In genomic region chr22:39245130-39246039, GRCh38 we compare ENCODE assay signal across 11 cellular contexts. TPM values are rescaled to one million over a fixed set of nuclear protein-coding genes. Genes with fewer than 3 reads are reported as not detected.
DNase-seq lines count a peak whose midpoint lies in the region; ATAC-seq and TF ChIP-seq lines count a peak whose summit lies in the region.
"Had no signal": no experiment of that assay in that cellular context is flagged by ENCODE, and none has a peak within 500 bp of the region (broad histone marks: within the 10 kb centered on the region; RNA-seq: fewer than 3 reads in every experiment).

No MANE protein-coding gene starts in this region.

- H3K36me3 ChIP-seq in ectodermal cell (ENCODE audit: control insufficient read depth, insufficient read depth, low read length), result no peaks in the 10 kb centered on the region

- H3K4me3 ChIP-seq in ectodermal cell (ENCODE audit: insufficient read depth, low read depth, low read length), result peak overlapping the region; percentile 34

- H3K4me3 Mint-ChIP-seq in stimulated activated naive CD8-positive, alpha-beta T cell treated with anti-CD3 and anti-CD28 coated beads, Interleukin-15, Interleukin-2, amounts not matched to agents 100 ng/mL and 50 ng/mL, for 24 hours, result peak overlapping the region; percentile 48
- peak overlapping the region in 1 of 2 donors; percentile 31 for H3K4me3 Mint-ChIP-seq in stimulated activated naive CD8-positive, alpha-beta T cell treated with anti-CD3 and anti-CD28 coated beads, Interleukin-15, amount 100 ng/mL, for 72 hours
- H3K4me3 Mint-ChIP-seq in neural crest cell, result peak overlapping the region; percentile 68

- peaks cover 31% of the 10 kb centered on the region for H3K4me1 ChIP-seq in ectodermal cell (ENCODE audit: control insufficient read depth, insufficient read depth, low read length)

- peaks cover 33% of the 10 kb centered on the region for H3K4me1 Mint-ChIP-seq in stimulated activated naive CD8-positive, alpha-beta T cell treated with anti-CD3 and anti-CD28 coated beads, Interleukin-15, Interleukin-2, amounts not matched to agents 100 ng/mL and 50 ng/mL, for 24 hours (ENCODE audit: low read depth)
- H3K4me1 Mint-ChIP-seq in stimulated activated naive CD8-positive, alpha-beta T cell treated with anti-CD3 and anti-CD28 coated beads, Interleukin-15, amount 100 ng/mL, for 72 hours, result peaks cover 51% of the 10 kb centered on the region
- H3K4me1 Mint-ChIP-seq in neural crest cell, result peaks cover 19% of the 10 kb centered on the region

- H3K27ac Mint-ChIP-seq in stimulated activated naive CD8-positive, alpha-beta T cell treated with anti-CD3 and anti-CD28 coated beads, Interleukin-15, Interleukin-2, amounts not matched to agents 100 ng/mL and 50 ng/mL, for 24 hours, result no peak overlapping the region
- H3K27ac Mint-ChIP-seq in stimulated activated naive CD8-positive, alpha-beta T cell treated with anti-CD3 and anti-CD28 coated beads, Interleukin-15, amount 100 ng/mL, for 72 hours, result no peak overlapping the region
- H3K27ac Mint-ChIP-seq in neural crest cell (ENCODE audit: unreplicated experiment), result no peak overlapping the region

- peaks cover 75% of the 10 kb centered on the region for H3K27me3 ChIP-seq in ectodermal cell (ENCODE audit: control insufficient read depth, insufficient read depth, low read length, poor library complexity, severe bottlenecking)

- no peak for ATAC-seq in stimulated activated naive CD8-positive, alpha-beta T cell treated with anti-CD3 and anti-CD28 coated beads, Interleukin-15, amount 100 ng/mL, for 72 hours
- ATAC-seq in HG02840 (IDR thresholded peaks at IDR 0.05; ENCODE audit: low FRiP score, unreplicated experiment) (no peak), HG02970 (IDR thresholded peaks at IDR 0.05; ENCODE audit: low FRiP score, unreplicated experiment) (no peak)

- WGBS in ectodermal cell, 2 experiments, result 57 to 58% methylated on average over 22 of the region's 22 CpGs

- no peaks in the 10 kb centered on the region for H3K9me3 Mint-ChIP-seq in stimulated activated naive CD8-positive, alpha-beta T cell treated with anti-CD3 and anti-CD28 coated beads, Interleukin-15, Interleukin-2, amounts not matched to agents 100 ng/mL and 50 ng/mL, for 24 hours
- H3K9me3 Mint-ChIP-seq in stimulated activated naive CD8-positive, alpha-beta T cell treated with anti-CD3 and anti-CD28 coated beads, Interleukin-15, amount 100 ng/mL, for 72 hours, result no peaks in the 10 kb centered on the region
- no peaks in the 10 kb centered on the region for H3K9me3 Mint-ChIP-seq in neural crest cell

- H3K36me3 Mint-ChIP-seq in stimulated activated naive CD8-positive, alpha-beta T cell treated with anti-CD3 and anti-CD28 coated beads, Interleukin-15, Interleukin-2, amounts not matched to agents 100 ng/mL and 50 ng/mL, for 24 hours (ENCODE audit: low read depth), result no peaks in the 10 kb centered on the region
- no peaks in the 10 kb centered on the region for H3K36me3 Mint-ChIP-seq in neural crest cell (ENCODE audit: low read depth)

- H3K9me3 ChIP-seq in ectodermal cell (ENCODE audit: control insufficient read depth, low read length), result no peaks in the 10 kb centered on the region

- DNase-seq in stimulated activated naive CD8-positive, alpha-beta T cell treated with anti-CD3 and anti-CD28 coated beads, Interleukin-15, amount 100 ng/mL, for 72 hours, result no peak
- DNase-seq in neural crest cell (ENCODE audit: low read depth, low spot score), result no peak
- DNase-seq in activated CD8-positive, alpha-beta memory T cell treated with anti-CD3 and anti-CD28 coated beads for 24 hours, result no peak
- no peak for DNase-seq in NCI-H2227 treated with DMSO at 0.1 percent for 48 hours (lab: John Stamatoyannopoulos, UW)
- DNase-seq: foreskin melanocyte had no signal

- TF ChIP-seq CTCF in neural crest cell (conservative IDR thresholded peaks at IDR 0.05), result no peak

- peaks cover 61% of the 10 kb centered on the region for H3K27me3 Mint-ChIP-seq in stimulated activated naive CD8-positive, alpha-beta T cell treated with anti-CD3 and anti-CD28 coated beads, Interleukin-15, Interleukin-2, amounts not matched to agents 100 ng/mL and 50 ng/mL, for 24 hours
- peaks cover 92% of the 10 kb centered on the region for H3K27me3 Mint-ChIP-seq in stimulated activated naive CD8-positive, alpha-beta T cell treated with anti-CD3 and anti-CD28 coated beads, Interleukin-15, amount 100 ng/mL, for 72 hours
- peaks cover 65% of the 10 kb centered on the region for H3K27me3 Mint-ChIP-seq in neural crest cell (ENCODE audit: low read depth)

- no peak overlapping the region for H3K27ac ChIP-seq in ectodermal cell (ENCODE audit: insufficient read depth, low read depth, low read length, poor library complexity, severe bottlenecking)
- H3K27ac ChIP-seq: GM23248 had no signal

RNA-seq across cellular contexts. Expression of gene PDGFB, which starts 0.6 kb away (rescaled TPM):
- 0.76 TPM for polyA plus RNA-seq in ectodermal cell (2013, experiment 1 of 4)
- polyA plus RNA-seq in ectodermal cell (2013, experiment 2 of 4), result 0.94 TPM
- 0.64 TPM for polyA plus RNA-seq in ectodermal cell (2013, experiment 3 of 4)
- 1.2 TPM for polyA plus RNA-seq in ectodermal cell (2013, experiment 4 of 4)
- 0.16 and 0.80 TPM in 2 replicates for total RNA-seq in neural crest cell
- total RNA-seq: GM23248, NCI-H460 had no signal
